11 cellular contexts compared by ENCODE assay signal in genomic region chr3:186967686-186968085, GRCh38. TPM values are rescaled to one million over a fixed set of nuclear protein-coding genes. Genes with fewer than 3 reads are reported as not detected.
DNase-seq lines count a peak whose midpoint lies in the region; TF ChIP-seq lines count a peak whose summit lies in the region.
"Had no signal": no experiment of that assay in that cellular context is flagged by ENCODE, and none has a peak within 500 bp of the region (broad histone marks: within the 10 kb centered on the region; RNA-seq: fewer than 3 reads in every experiment).

No MANE protein-coding gene starts in this region.

- H3K36me3 Mint-ChIP-seq in CD8-positive, alpha-beta memory T cell, result peaks cover 0 to 88% (median 23%) of the 10 kb centered on the region in 3 donors
- H3K36me3 Mint-ChIP-seq in nephron progenitor cell (ENCODE audit: low read depth), result peaks cover 83% of the 10 kb centered on the region

- POLR2A ChIA-PET in CD8-positive, alpha-beta memory T cell (lab: Charles Lee), result no interaction called here

- H3K4me1 Mint-ChIP-seq in CD8-positive, alpha-beta memory T cell, result peaks cover 33 to 65% (median 48%) of the 10 kb centered on the region in 3 donors
- peaks cover 21% of the 10 kb centered on the region for H3K4me1 Mint-ChIP-seq in nephron progenitor cell

- no peak overlapping the region for H3K4me3 Mint-ChIP-seq in CD8-positive, alpha-beta memory T cell
- H3K4me3 Mint-ChIP-seq in nephron progenitor cell, result no peak overlapping the region

- no peaks in the 10 kb centered on the region for H3K9me3 Mint-ChIP-seq in CD8-positive, alpha-beta memory T cell
- H3K9me3 Mint-ChIP-seq in nephron progenitor cell, result no peaks in the 10 kb centered on the region

- CTCF ChIA-PET in CD8-positive, alpha-beta memory T cell (lab: Charles Lee), result interaction anchor here (1.0 to 4.1 kb wide), 2 partner anchors 118 to 172 kb away, joined by 3 to 15 read pairs; partner anchors contain the start of gene RPL39L

- no peaks in the 10 kb centered on the region for H3K9me3 ChIP-seq in CD8-positive, alpha-beta memory T cell (ENCODE audit: low read length)
- H3K9me3 ChIP-seq: pancreas had no signal

- DNase-seq in CD8-positive, alpha-beta memory T cell, result no peak
- peak; percentile 33 for DNase-seq in NOMO-1 treated with dmso at 0.1 percent for 144 hours (lab: John Stamatoyannopoulos, UW; ENCODE audit: unreplicated experiment)
- DNase-seq in choroid plexus epithelial cell (ENCODE audit: low read depth), result peak; percentile 93
- no peak for DNase-seq in nephron progenitor cell
- DNase-seq in epidermal melanocyte (ENCODE audit: insufficient read length, low spot score), result no peak
- DNase-seq in NCI-H1694 (lab: John Stamatoyannopoulos, UW), result no peak
- DNase-seq in AML-193 (lab: John Stamatoyannopoulos, UW), result no peak
- no peak for DNase-seq in SHP77 treated with DMSO at 0.1 percent for 48 hours (lab: John Stamatoyannopoulos, UW)
- DNase-seq: cerebellar nuclear complex, DMS153, pancreas had no signal

- TF ChIP-seq CTCF in choroid plexus epithelial cell (conservative IDR thresholded peaks at IDR 0.05; ENCODE audit: low read depth, low read length) (no peak), nephron progenitor cell (IDR thresholded peaks at IDR 0.05) (no peak)

- peak overlapping the region in 7 of 8 donors; percentile 59 to 87 (median 84) for H3K27ac Mint-ChIP-seq in CD8-positive, alpha-beta memory T cell
- peak overlapping the region; percentile 97 for H3K27ac Mint-ChIP-seq in nephron progenitor cell

- H3K4me1 ChIP-seq in CD8-positive, alpha-beta memory T cell (ENCODE audit: insufficient read depth, low read length), result peaks cover 7% of the 10 kb centered on the region
- H3K4me1 ChIP-seq: pancreas had no signal

- H3K27me3 ChIP-seq in CD8-positive, alpha-beta memory T cell (ENCODE audit: insufficient read depth, low read length, poor library complexity, severe bottlenecking), result no peaks in the 10 kb centered on the region
- H3K27me3 ChIP-seq: pancreas had no signal

- H3K27ac ChIP-seq in CD8-positive, alpha-beta memory T cell (ENCODE audit: low read depth, low read length), result no peak overlapping the region
- H3K27ac ChIP-seq: pancreas had no signal

- no peak overlapping the region for H3K4me3 ChIP-seq in CD8-positive, alpha-beta memory T cell (ENCODE audit: low read length)
- H3K4me3 ChIP-seq in choroid plexus epithelial cell (ENCODE audit: low read depth, low read length), result no peak overlapping the region
- H3K4me3 ChIP-seq: pancreas had no signal

- no peaks in the 10 kb centered on the region for H3K27me3 Mint-ChIP-seq in CD8-positive, alpha-beta memory T cell
- H3K27me3 Mint-ChIP-seq in nephron progenitor cell (ENCODE audit: low read depth, poor library complexity), result no peaks in the 10 kb centered on the region

- peaks cover 24% of the 10 kb centered on the region for H3K36me3 ChIP-seq in CD8-positive, alpha-beta memory T cell (ENCODE audit: insufficient read depth, low read length)
- H3K36me3 ChIP-seq: pancreas had no signal

RNA-seq across cellular contexts. Expression of gene ST6GAL1, which starts 37.4 kb away (rescaled TPM):
- total RNA-seq in CD8-positive, alpha-beta memory T cell, result 100 to 1,000 TPM in 1 of 2 experiments, 10 to 100 TPM in 1; 96.8 to 108 TPM
- 139 TPM for polyA plus RNA-seq in CD8-positive, alpha-beta memory T cell

Comparison
In these comparisons a context has a peak if more than half of its experiments do, and no peak if none do; other contexts are left out.
1. DNase-seq: peak in NOMO-1 treated with dmso at 0.1 percent for 144 hours (single experiment) and choroid plexus epithelial cell (single experiment); none in CD8-positive, alpha-beta memory T cell (0 of 5), nephron progenitor cell (single experiment), epidermal melanocyte (single experiment), NCI-H1694 (single experiment), AML-193 (0 of 2) and SHP77 treated with DMSO at 0.1 percent for 48 hours (single experiment).